Comparison of ENCODE assay signal across 18 cellular contexts in genomic region chr10:109427421-109427820, GRCh38.
DNase-seq lines count a peak whose midpoint lies in the region; ATAC-seq and TF ChIP-seq lines count a peak whose summit lies in the region.
"Had no signal": no experiment of that assay in that cellular context is flagged by ENCODE, and none has a peak within 500 bp of the region (broad histone marks: within the 10 kb centered on the region; RNA-seq: fewer than 3 reads in every experiment).

No MANE protein-coding gene starts in this region.

- intact Hi-C loops in dorsolateral prefrontal cortex (cut with DNase I) = no loop called here

- in situ Hi-C loops in G401 (cut with HindIII; ENCODE audit: low sequenced_read_pairs) = no loop called here

- DNase-seq in DMS 273 (lab: John Stamatoyannopoulos, UW; ENCODE audit: unreplicated experiment) (peak; percentile 1), DMS 273 treated with DMSO at 0.1 percent for 48 hours (lab: John Stamatoyannopoulos, UW) (no peak), foreskin fibroblast (peak in 1 of 2 donors; percentile 40), retinal pigment epithelial cell (ENCODE audit: low read depth) (no peak), SKM-1 treated with dmso at 0.1 percent for 144 hours (lab: John Stamatoyannopoulos, UW; ENCODE audit: unreplicated experiment) (no peak), dorsolateral prefrontal cortex (no peak), G401 (ENCODE audit: low spot score) (no peak)
- DNase-seq: activated gamma-delta T cell treated with Interleukin-2 at 50 U/mL for 16 hours; lower lobe of right lung; NCI-H146; NCI-H526; ovary; RPMI8226; stimulated activated CD4-positive, alpha-beta T cell treated with anti-CD3 and anti-CD28 coated beads, Interleukin-12 subunit alpha, Interleukin-12 subunit beta, amount 100 ng/mL, for 4 hours; T-helper 9 cell had no signal

- peak; percentile 67 for ATAC-seq in SK-N-SH treated with all-trans-retinoic acid at 6 μM for 48 hours
- ATAC-seq: lower lobe of right lung had no signal

- H3K27ac ChIP-seq in dorsolateral prefrontal cortex = no peak overlapping the region
- H3K27ac ChIP-seq: 22Rv1, cardiac muscle cell, lower lobe of right lung, ovary had no signal

- peaks cover 0 to 5% (median 0%) of the 10 kb centered on the region in 45 donors for H3K27me3 ChIP-seq in dorsolateral prefrontal cortex
- H3K27me3 ChIP-seq: cardiac muscle cell, ovary had no signal

- H3K4me3 ChIP-seq in foreskin fibroblast (ENCODE audit: low read depth in 1 of 2, low read length in 2 of 2) (no peak overlapping the region), retinal pigment epithelial cell (ENCODE audit: low read length) (no peak overlapping the region), dorsolateral prefrontal cortex (no peak overlapping the region)
- H3K4me3 ChIP-seq: cardiac muscle cell, lower lobe of right lung, ovary had no signal

- peak; percentile 41 for TF ChIP-seq CTCF in foreskin fibroblast (IDR thresholded peaks at IDR 0.05; ENCODE audit: low read depth, low read length)
- peak; percentile 32 for TF ChIP-seq CTCF in retinal pigment epithelial cell (conservative IDR thresholded peaks at IDR 0.05; ENCODE audit: low read depth, low read length)
- TF ChIP-seq CTCF in dorsolateral prefrontal cortex (IDR thresholded peaks at IDR 0.05 in 54 of 56, conservative IDR thresholded peaks at IDR 0.05 in 2 of 56; ENCODE audit: low read depth in 1 of 56, partially characterized antibody in 56 of 56) = peak in 26 of 56 donors; percentile 8 to 40 (median 17)

TF ChIP-seq in SK-N-SH treated with all-trans-retinoic acid at 6 μM for 48 hours, 23 proteins besides CTCF, POLR2A, EP300 and RAD21:
- TF ChIP-seq PATZ1 (CRISPR knock-in tag; IDR thresholded peaks at IDR 0.05; ENCODE audit: borderline replicate concordance) = no peak
- TF ChIP-seq SNAI2 (CRISPR knock-in tag; IDR thresholded peaks at IDR 0.05) = no peak
- no peak for TF ChIP-seq ZNF8 (CRISPR knock-in tag; IDR thresholded peaks at IDR 0.05)
- TF ChIP-seq POU6F1 (CRISPR knock-in tag; IDR thresholded peaks at IDR 0.05; ENCODE audit: borderline replicate concordance, low read depth) = no peak
- TF ChIP-seq RARB (CRISPR knock-in tag; IDR thresholded peaks at IDR 0.05) = no peak
- TF ChIP-seq TCF4 (CRISPR knock-in tag; IDR thresholded peaks at IDR 0.05; ENCODE audit: borderline replicate concordance) = no peak
- TF ChIP-seq BACH2 (CRISPR knock-in tag; IDR thresholded peaks at IDR 0.05; ENCODE audit: borderline replicate concordance) = no peak
- no peak for TF ChIP-seq PPARA (CRISPR knock-in tag; IDR thresholded peaks at IDR 0.05; ENCODE audit: borderline replicate concordance)
- TF ChIP-seq GLIS3 (CRISPR knock-in tag; IDR thresholded peaks at IDR 0.05) = no peak
- TF ChIP-seq CREB5 (CRISPR knock-in tag; IDR thresholded peaks at IDR 0.05; ENCODE audit: low read depth) = no peak
- no peak for TF ChIP-seq ZNF70 (CRISPR knock-in tag; IDR thresholded peaks at IDR 0.05)
- no peak for TF ChIP-seq ZC3H10 (CRISPR knock-in tag; IDR thresholded peaks at IDR 0.05)
- no peak for TF ChIP-seq ZFP3 (CRISPR knock-in tag; IDR thresholded peaks at IDR 0.05)
- TF ChIP-seq OSR1 (CRISPR knock-in tag; IDR thresholded peaks at IDR 0.05) = no peak
- no peak for TF ChIP-seq ISL1 (CRISPR knock-in tag; IDR thresholded peaks at IDR 0.05)
- TF ChIP-seq ESRRG (CRISPR knock-in tag; IDR thresholded peaks at IDR 0.05) = no peak
- TF ChIP-seq ARNTL (CRISPR knock-in tag; IDR thresholded peaks at IDR 0.05; ENCODE audit: borderline replicate concordance, low read depth) = no peak
- no peak for TF ChIP-seq ZFP30 (CRISPR knock-in tag; IDR thresholded peaks at IDR 0.05)
- no peak for TF ChIP-seq ZNF565 (CRISPR knock-in tag; conservative IDR thresholded peaks at IDR 0.05; ENCODE audit: low read depth)
